In the genomic region with DNA sequence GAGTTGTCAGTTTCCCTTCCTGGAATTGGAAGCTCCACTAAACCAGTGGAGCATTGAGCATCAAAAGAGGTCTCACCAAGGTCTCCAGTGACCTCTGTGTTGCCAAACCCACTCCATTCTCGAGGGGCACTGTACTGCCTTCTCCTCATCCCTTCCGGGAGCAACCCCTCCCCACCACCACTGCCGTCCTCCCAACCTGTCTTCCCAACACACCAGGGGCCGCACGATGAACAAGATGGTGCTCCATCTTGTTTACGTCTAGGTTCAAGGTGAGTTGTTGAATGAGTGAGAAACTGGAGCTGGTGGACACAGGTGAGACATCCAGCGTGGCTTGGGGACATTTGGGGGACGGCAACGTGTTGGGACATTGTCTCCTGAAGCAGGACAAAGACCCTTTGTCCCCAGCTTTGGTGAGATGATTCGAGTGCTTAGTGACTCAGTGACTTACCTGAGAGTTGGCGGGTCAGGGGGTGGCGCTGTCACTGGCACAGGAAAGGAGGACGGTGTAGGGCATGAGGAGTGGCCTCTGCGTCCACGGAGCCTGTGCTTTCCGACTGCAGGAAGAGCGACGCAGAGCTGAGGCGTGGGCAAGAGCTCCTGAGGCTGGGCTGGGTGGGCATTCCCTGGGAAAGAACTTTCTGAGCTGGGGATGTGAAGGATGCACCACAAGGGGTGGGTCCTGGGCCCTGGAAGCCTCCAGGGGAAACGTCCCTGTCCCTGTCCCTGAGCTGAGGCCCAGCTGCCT, we compare ENCODE assay signal across 20 cellular contexts. TPM values are rescaled to one million over a fixed set of nuclear protein-coding genes. Genes with fewer than 3 reads are reported as not detected.
A peak's percentile ranks its signal among the peaks of the same experiment; 100 is the strongest.
DNase-seq lines count a peak whose midpoint lies in the region; ATAC-seq and TF ChIP-seq lines count a peak whose summit lies in the region.
"Had no signal": no experiment of that assay in that cellular context is flagged by ENCODE, and none has a peak within 500 bp of the region (broad histone marks: within the 10 kb centered on the region; RNA-seq: fewer than 3 reads in every experiment).

No MANE protein-coding gene starts in this region.

- no peak overlapping the region for H3K9ac ChIP-seq in liver (ENCODE audit: low read depth in 1 of 2, low read length in 2 of 2)

- ATAC-seq in left cardiac atrium (no peak), GM19463 (IDR thresholded peaks at IDR 0.05; ENCODE audit: unreplicated experiment) (no peak)
- ATAC-seq: GM12878, GM23338 had no signal

- H3K27me3 ChIP-seq in liver (ENCODE audit: control insufficient read depth in 4 of 4, insufficient read depth in 4 of 4, low read length in 3 of 4) (no peaks in the 10 kb centered on the region), breast epithelium (no peaks in the 10 kb centered on the region)

- in situ Hi-C loops in GM13976 (cut with MboI; ENCODE audit: low sequenced_read_pairs, unreplicated experiment) = no loop called here

- TF ChIP-seq RAD21 in liver (IDR thresholded peaks at IDR 0.05) = no peak

- intact Hi-C loops in left cardiac atrium (cut with DNase I) = loop anchor here in 1 of 2 donors (10.0 kb wide), 1 partner anchor 116 kb away; the partner anchor contains the start of gene RXRA
- intact Hi-C loops in cardiac septum (cut with DNase I) = no loop called here
- intact Hi-C loops in posterior vena cava (cut with DNase I) = no loop called here
- intact Hi-C loops in breast epithelium (cut with DNase I; ENCODE audit: low total_unique reads) = no loop called here

- no peak for TF ChIP-seq POLR2A in breast epithelium (IDR thresholded peaks at IDR 0.05)

- TF ChIP-seq CTCF in liver (IDR thresholded peaks at IDR 0.05; ENCODE audit: low read depth, low read length, missing input control) (no peak), breast epithelium (IDR thresholded peaks at IDR 0.05) (no peak), GM13976 (IDR thresholded peaks at IDR 0.05; ENCODE audit: borderline replicate concordance, control extremely low read depth, extremely low read depth, insufficient read depth, missing control alignments) (no peak)

- H3K27ac ChIP-seq in liver (ENCODE audit: low read depth in 1 of 2, low read length in 2 of 2) (peak overlapping the region; percentile 92 to 99), breast epithelium (no peak overlapping the region)
- H3K27ac ChIP-seq: HL-60, RWPE1 had no signal

- DNase-seq in left cardiac atrium (peak; percentile 15), cardiac septum (ENCODE audit: low spot score) (no peak), posterior vena cava (ENCODE audit: low spot score) (peak; percentile 67), DMS79 treated with DMSO at 0.1 percent for 48 hours (lab: John Stamatoyannopoulos, UW) (no peak), breast epithelium (ENCODE audit: low spot score in 2 of 2) (no peak), GM13976 (ENCODE audit: low spot score) (no peak)
- DNase-seq: KBM-7; NCI-H1092; NCI-H2107; NCI-H226; NCI-H526; NK-92 treated with Interleukin-12 subunit alpha and Interleukin-12 subunit beta, amount 100 ng/mL, for 24 hours; OCI-M1 had no signal

- H3K36me3 ChIP-seq in liver (ENCODE audit: control insufficient read depth in 4 of 4, insufficient read depth in 3 of 4, low read depth in 1 of 4, low read length in 3 of 4) = no peaks in the 10 kb centered on the region
- H3K36me3 ChIP-seq in breast epithelium = no peaks in the 10 kb centered on the region

- no peaks in the 10 kb centered on the region for H3K9me3 ChIP-seq in liver (ENCODE audit: control insufficient read depth in 4 of 4, low read length in 3 of 4)
- H3K9me3 ChIP-seq in breast epithelium = peaks cover 3 to 6% of the 10 kb centered on the region in 2 donors

- WGBS in liver = 95% methylated on average over 20 of the region's 20 CpGs

- H3K4me1 ChIP-seq in liver (ENCODE audit: control insufficient read depth in 4 of 4, insufficient read depth in 4 of 4, low read length in 3 of 4) = peaks cover 22 to 66% (median 39%) of the 10 kb centered on the region in 4 donors
- H3K4me1 ChIP-seq in breast epithelium = peaks cover 8% of the 10 kb centered on the region in 2 donors

- H3K4me3 ChIP-seq in liver (ENCODE audit: low read depth in 1 of 3, low read length in 3 of 3) (no peak overlapping the region), breast epithelium (no peak overlapping the region)
- H3K4me3 ChIP-seq: GM12878, GM23338 had no signal

TF ChIP-seq in liver, 16 proteins besides CTCF, POLR2A, EP300 and RAD21:
- no peak for TF ChIP-seq RXRA (IDR thresholded peaks at IDR 0.05)
- no peak for TF ChIP-seq EGR1 (IDR thresholded peaks at IDR 0.05; ENCODE audit: low read depth in 2 of 2)
- TF ChIP-seq JUND (IDR thresholded peaks at IDR 0.05) = no peak
- no peak for TF ChIP-seq ZBTB33 (IDR thresholded peaks at IDR 0.05)
- no peak for TF ChIP-seq NR2F2 (IDR thresholded peaks at IDR 0.05)
- no peak for TF ChIP-seq SP1 (IDR thresholded peaks at IDR 0.05)
- TF ChIP-seq REST (IDR thresholded peaks at IDR 0.05) = no peak
- TF ChIP-seq TAF1 (conservative IDR thresholded peaks at IDR 0.05) = no peak
- TF ChIP-seq, protein P1, sequence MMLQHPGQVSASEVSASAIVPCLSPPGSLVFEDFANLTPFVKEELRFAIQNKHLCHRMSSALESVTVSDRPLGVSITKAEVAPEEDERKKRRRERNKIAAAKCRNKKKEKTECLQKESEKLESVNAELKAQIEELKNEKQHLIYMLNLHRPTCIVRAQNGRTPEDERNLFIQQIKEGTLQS (IDR thresholded peaks at IDR 0.05) = no peak
- TF ChIP-seq FOXA1 (IDR thresholded peaks at IDR 0.05) = no peak
- TF ChIP-seq YY1 (IDR thresholded peaks at IDR 0.05) = no peak
- no peak for TF ChIP-seq HNF4A (conservative IDR thresholded peaks at IDR 0.05)
- no peak for TF ChIP-seq HNF4G (IDR thresholded peaks at IDR 0.05)
- no peak for TF ChIP-seq GABPA (IDR thresholded peaks at IDR 0.05 in 1 of 2, conservative IDR thresholded peaks at IDR 0.05 in 1 of 2)

RNA-seq across cellular contexts. Expression of gene RNU6ATAC, which starts 44.8 kb away (rescaled TPM):
- 100 to 1,000 TPM; 307 to 456 TPM for total RNA-seq in left cardiac atrium
- 214 TPM for total RNA-seq in cardiac septum
- total RNA-seq in liver = not detected
- polyA plus RNA-seq in liver = not detected
- 100 to 1,000 TPM; 327 to 473 TPM for total RNA-seq in posterior vena cava
- total RNA-seq in breast epithelium = not detected
- total RNA-seq: G401, GM23338 had no signal
- polyA plus RNA-seq: GM12878, GM23338 had no signal

Comparison
In these comparisons a context has a peak if more than half of its experiments do, and no peak if none do; other contexts are left out.
1. DNase-seq: peak in left cardiac atrium (single experiment) and posterior vena cava (single experiment); none in cardiac septum (single experiment), DMS79 treated with DMSO at 0.1 percent for 48 hours (single experiment), breast epithelium (0 of 2) and GM13976 (single experiment).
2. H3K27ac ChIP-seq: peak in liver (2 of 2); none in breast epithelium (0 of 2).
3. RNA of gene RNU6ATAC, which starts 44.8 kb away (total RNA-seq): 327 to 473 TPM in posterior vena cava, 307 to 456 TPM in left cardiac atrium and 214 TPM in cardiac septum (single experiment); not detected in liver and not detected in breast epithelium; every median in the first group is over 100 times any median in the second.